ENCODE assay signal across 1 cellular context in the genomic region with DNA sequence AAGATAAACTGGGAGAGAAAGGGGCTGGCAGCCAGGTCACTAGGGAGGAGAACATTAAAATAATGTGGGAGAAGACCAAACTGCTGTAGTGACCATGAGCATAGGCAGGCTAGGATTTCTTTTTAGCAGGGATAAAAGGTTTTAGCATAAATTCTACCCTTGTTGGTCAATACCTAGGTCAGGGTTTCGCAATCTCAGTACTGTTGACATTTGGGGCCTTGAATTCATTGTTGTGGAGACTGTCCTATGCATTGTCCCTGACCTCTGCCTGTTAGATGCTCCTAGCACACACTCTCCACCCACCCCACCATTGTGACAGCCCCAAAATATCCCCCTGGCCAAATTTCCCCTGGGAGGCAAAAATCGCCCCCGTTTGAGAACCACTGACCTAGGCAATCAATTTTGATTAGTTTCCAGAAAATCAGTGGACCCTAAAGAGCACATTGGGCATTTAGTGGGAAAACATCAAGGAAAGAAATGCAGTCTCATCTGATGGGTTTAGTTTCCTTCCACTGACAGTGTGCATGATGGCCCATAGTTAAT.
TF ChIP-seq lines count a peak whose summit lies in the region.

No MANE protein-coding gene starts in this region.

TF ChIP-seq in HepG2, 621 proteins besides CTCF, POLR2A, EP300 and RAD21 (continued from another document and continues in another):
- TF ChIP-seq, protein P1, sequence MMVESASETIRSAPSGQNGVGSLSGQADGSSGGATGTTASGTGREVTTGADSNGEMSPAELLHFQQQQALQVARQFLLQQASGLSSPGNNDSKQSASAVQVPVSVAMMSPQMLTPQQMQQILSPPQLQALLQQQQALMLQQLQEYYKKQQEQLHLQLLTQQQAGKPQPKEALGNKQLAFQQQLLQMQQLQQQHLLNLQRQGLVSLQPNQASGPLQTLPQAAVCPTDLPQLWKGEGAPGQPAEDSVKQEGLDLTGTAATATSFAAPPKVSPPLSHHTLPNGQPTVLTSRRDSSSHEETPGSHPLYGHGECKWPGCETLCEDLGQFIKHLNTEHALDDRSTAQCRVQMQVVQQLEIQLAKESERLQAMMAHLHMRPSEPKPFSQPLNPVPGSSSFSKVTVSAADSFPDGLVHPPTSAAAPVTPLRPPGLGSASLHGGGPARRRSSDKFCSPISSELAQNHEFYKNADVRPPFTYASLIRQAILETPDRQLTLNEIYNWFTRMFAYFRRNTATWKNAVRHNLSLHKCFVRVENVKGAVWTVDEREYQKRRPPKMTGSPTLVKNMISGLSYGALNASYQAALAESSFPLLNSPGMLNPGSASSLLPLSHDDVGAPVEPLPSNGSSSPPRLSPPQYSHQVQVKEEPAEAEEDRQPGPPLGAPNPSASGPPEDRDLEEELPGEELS (CRISPR knock-in tag; IDR thresholded peaks at IDR 0.05) = 0 out of 2 replicates have a peak, but pooled peaks have one; percentile 24
- no peak for TF ChIP-seq ZNF672 (CRISPR knock-in tag; IDR thresholded peaks at IDR 0.05)
- no peak for TF ChIP-seq SYNCRIP (IDR thresholded peaks at IDR 0.05; ENCODE audit: insufficient read depth, low read depth, low read length)
- no peak for TF ChIP-seq TCF7L2 (IDR thresholded peaks at IDR 0.05; ENCODE audit: low read depth, low read length)
- TF ChIP-seq CBX2 (IDR thresholded peaks at IDR 0.05; ENCODE audit: low read depth, low read length) = no peak
- no peak for TF ChIP-seq CBX2 (CRISPR knock-in tag; IDR thresholded peaks at IDR 0.05; ENCODE audit: low read depth)
- TF ChIP-seq KLF11 (CRISPR knock-in tag; IDR thresholded peaks at IDR 0.05) = no peak
- TF ChIP-seq TCF7 (IDR thresholded peaks at IDR 0.05; ENCODE audit: low read depth) = peak; percentile 25; the same call in 1 of the 2 replicates
- no peak for TF ChIP-seq KMT2A (CRISPR knock-in tag; IDR thresholded peaks at IDR 0.05)
- no peak for TF ChIP-seq ZNF660 (CRISPR knock-in tag; IDR thresholded peaks at IDR 0.05; ENCODE audit: borderline replicate concordance, low read depth)
- TF ChIP-seq KLF9 (CRISPR knock-in tag; IDR thresholded peaks at IDR 0.05; ENCODE audit: low read depth) = no peak
- TF ChIP-seq ZNF124 (CRISPR knock-in tag; IDR thresholded peaks at IDR 0.05) = no peak
- TF ChIP-seq, protein P2, sequence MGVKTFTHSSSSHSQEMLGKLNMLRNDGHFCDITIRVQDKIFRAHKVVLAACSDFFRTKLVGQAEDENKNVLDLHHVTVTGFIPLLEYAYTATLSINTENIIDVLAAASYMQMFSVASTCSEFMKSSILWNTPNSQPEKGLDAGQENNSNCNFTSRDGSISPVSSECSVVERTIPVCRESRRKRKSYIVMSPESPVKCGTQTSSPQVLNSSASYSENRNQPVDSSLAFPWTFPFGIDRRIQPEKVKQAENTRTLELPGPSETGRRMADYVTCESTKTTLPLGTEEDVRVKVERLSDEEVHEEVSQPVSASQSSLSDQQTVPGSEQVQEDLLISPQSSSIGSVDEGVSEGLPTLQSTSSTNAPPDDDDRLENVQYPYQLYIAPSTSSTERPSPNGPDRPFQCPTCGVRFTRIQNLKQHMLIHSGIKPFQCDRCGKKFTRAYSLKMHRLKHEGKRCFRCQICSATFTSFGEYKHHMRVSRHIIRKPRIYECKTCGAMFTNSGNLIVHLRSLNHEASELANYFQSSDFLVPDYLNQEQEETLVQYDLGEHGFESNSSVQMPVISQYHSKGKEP (CRISPR knock-in tag; IDR thresholded peaks at IDR 0.05) = no peak
- TF ChIP-seq, protein P3, sequence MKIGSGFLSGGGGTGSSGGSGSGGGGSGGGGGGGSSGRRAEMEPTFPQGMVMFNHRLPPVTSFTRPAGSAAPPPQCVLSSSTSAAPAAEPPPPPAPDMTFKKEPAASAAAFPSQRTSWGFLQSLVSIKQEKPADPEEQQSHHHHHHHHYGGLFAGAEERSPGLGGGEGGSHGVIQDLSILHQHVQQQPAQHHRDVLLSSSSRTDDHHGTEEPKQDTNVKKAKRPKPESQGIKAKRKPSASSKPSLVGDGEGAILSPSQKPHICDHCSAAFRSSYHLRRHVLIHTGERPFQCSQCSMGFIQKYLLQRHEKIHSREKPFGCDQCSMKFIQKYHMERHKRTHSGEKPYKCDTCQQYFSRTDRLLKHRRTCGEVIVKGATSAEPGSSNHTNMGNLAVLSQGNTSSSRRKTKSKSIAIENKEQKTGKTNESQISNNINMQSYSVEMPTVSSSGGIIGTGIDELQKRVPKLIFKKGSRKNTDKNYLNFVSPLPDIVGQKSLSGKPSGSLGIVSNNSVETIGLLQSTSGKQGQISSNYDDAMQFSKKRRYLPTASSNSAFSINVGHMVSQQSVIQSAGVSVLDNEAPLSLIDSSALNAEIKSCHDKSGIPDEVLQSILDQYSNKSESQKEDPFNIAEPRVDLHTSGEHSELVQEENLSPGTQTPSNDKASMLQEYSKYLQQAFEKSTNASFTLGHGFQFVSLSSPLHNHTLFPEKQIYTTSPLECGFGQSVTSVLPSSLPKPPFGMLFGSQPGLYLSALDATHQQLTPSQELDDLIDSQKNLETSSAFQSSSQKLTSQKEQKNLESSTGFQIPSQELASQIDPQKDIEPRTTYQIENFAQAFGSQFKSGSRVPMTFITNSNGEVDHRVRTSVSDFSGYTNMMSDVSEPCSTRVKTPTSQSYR (CRISPR knock-in tag; IDR thresholded peaks at IDR 0.05; ENCODE audit: borderline replicate concordance) = no peak
- TF ChIP-seq, protein P4, sequence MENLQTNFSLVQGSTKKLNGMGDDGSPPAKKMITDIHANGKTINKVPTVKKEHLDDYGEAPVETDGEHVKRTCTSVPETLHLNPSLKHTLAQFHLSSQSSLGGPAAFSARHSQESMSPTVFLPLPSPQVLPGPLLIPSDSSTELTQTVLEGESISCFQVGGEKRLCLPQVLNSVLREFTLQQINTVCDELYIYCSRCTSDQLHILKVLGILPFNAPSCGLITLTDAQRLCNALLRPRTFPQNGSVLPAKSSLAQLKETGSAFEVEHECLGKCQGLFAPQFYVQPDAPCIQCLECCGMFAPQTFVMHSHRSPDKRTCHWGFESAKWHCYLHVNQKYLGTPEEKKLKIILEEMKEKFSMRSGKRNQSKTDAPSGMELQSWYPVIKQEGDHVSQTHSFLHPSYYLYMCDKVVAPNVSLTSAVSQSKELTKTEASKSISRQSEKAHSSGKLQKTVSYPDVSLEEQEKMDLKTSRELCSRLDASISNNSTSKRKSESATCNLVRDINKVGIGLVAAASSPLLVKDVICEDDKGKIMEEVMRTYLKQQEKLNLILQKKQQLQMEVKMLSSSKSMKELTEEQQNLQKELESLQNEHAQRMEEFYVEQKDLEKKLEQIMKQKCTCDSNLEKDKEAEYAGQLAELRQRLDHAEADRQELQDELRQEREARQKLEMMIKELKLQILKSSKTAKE (CRISPR knock-in tag; IDR thresholded peaks at IDR 0.05; ENCODE audit: borderline replicate concordance) = no peak
- TF ChIP-seq, protein P5, sequence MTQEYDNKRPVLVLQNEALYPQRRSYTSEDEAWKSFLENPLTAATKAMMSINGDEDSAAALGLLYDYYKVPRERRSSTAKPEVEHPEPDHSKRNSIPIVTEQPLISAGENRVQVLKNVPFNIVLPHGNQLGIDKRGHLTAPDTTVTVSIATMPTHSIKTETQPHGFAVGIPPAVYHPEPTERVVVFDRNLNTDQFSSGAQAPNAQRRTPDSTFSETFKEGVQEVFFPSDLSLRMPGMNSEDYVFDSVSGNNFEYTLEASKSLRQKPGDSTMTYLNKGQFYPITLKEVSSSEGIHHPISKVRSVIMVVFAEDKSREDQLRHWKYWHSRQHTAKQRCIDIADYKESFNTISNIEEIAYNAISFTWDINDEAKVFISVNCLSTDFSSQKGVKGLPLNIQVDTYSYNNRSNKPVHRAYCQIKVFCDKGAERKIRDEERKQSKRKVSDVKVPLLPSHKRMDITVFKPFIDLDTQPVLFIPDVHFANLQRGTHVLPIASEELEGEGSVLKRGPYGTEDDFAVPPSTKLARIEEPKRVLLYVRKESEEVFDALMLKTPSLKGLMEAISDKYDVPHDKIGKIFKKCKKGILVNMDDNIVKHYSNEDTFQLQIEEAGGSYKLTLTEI (CRISPR knock-in tag; conservative IDR thresholded peaks at IDR 0.05) = no peak
- TF ChIP-seq ZNF572 (CRISPR knock-in tag; IDR thresholded peaks at IDR 0.05) = no peak
- no peak for TF ChIP-seq FOXK1 (CRISPR knock-in tag; IDR thresholded peaks at IDR 0.05; ENCODE audit: borderline replicate concordance, low read depth)
- TF ChIP-seq, protein P6, sequence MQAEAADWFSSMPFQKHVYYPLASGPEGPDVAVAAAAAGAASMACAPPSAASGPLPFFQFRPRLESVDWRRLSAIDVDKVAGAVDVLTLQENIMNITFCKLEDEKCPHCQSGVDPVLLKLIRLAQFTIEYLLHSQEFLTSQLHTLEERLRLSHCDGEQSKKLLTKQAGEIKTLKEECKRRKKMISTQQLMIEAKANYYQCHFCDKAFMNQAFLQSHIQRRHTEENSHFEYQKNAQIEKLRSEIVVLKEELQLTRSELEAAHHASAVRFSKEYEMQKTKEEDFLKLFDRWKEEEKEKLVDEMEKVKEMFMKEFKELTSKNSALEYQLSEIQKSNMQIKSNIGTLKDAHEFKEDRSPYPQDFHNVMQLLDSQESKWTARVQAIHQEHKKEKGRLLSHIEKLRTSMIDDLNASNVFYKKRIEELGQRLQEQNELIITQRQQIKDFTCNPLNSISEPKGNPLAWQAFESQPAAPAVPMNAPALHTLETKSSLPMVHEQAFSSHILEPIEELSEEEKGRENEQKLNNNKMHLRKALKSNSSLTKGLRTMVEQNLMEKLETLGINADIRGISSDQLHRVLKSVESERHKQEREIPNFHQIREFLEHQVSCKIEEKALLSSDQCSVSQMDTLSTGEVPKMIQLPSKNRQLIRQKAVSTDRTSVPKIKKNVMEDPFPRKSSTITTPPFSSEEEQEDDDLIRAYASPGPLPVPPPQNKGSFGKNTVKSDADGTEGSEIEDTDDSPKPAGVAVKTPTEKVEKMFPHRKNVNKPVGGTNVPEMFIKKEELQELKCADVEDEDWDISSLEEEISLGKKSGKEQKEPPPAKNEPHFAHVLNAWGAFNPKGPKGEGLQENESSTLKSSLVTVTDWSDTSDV (CRISPR knock-in tag; IDR thresholded peaks at IDR 0.05) = no peak
- no peak for TF ChIP-seq PHF8 (CRISPR knock-in tag; IDR thresholded peaks at IDR 0.05)
- TF ChIP-seq, protein P7, sequence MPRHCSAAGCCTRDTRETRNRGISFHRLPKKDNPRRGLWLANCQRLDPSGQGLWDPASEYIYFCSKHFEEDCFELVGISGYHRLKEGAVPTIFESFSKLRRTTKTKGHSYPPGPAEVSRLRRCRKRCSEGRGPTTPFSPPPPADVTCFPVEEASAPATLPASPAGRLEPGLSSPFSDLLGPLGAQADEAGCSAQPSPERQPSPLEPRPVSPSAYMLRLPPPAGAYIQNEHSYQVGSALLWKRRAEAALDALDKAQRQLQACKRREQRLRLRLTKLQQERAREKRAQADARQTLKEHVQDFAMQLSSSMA (CRISPR knock-in tag; IDR thresholded peaks at IDR 0.05) = no peak
- peak; percentile 73; the same call in 1 of the 2 replicates for TF ChIP-seq FOXA3 (CRISPR knock-in tag; IDR thresholded peaks at IDR 0.05)
- TF ChIP-seq FOXJ3 (CRISPR knock-in tag; IDR thresholded peaks at IDR 0.05; ENCODE audit: borderline replicate concordance) = no peak
- TF ChIP-seq, protein P8, sequence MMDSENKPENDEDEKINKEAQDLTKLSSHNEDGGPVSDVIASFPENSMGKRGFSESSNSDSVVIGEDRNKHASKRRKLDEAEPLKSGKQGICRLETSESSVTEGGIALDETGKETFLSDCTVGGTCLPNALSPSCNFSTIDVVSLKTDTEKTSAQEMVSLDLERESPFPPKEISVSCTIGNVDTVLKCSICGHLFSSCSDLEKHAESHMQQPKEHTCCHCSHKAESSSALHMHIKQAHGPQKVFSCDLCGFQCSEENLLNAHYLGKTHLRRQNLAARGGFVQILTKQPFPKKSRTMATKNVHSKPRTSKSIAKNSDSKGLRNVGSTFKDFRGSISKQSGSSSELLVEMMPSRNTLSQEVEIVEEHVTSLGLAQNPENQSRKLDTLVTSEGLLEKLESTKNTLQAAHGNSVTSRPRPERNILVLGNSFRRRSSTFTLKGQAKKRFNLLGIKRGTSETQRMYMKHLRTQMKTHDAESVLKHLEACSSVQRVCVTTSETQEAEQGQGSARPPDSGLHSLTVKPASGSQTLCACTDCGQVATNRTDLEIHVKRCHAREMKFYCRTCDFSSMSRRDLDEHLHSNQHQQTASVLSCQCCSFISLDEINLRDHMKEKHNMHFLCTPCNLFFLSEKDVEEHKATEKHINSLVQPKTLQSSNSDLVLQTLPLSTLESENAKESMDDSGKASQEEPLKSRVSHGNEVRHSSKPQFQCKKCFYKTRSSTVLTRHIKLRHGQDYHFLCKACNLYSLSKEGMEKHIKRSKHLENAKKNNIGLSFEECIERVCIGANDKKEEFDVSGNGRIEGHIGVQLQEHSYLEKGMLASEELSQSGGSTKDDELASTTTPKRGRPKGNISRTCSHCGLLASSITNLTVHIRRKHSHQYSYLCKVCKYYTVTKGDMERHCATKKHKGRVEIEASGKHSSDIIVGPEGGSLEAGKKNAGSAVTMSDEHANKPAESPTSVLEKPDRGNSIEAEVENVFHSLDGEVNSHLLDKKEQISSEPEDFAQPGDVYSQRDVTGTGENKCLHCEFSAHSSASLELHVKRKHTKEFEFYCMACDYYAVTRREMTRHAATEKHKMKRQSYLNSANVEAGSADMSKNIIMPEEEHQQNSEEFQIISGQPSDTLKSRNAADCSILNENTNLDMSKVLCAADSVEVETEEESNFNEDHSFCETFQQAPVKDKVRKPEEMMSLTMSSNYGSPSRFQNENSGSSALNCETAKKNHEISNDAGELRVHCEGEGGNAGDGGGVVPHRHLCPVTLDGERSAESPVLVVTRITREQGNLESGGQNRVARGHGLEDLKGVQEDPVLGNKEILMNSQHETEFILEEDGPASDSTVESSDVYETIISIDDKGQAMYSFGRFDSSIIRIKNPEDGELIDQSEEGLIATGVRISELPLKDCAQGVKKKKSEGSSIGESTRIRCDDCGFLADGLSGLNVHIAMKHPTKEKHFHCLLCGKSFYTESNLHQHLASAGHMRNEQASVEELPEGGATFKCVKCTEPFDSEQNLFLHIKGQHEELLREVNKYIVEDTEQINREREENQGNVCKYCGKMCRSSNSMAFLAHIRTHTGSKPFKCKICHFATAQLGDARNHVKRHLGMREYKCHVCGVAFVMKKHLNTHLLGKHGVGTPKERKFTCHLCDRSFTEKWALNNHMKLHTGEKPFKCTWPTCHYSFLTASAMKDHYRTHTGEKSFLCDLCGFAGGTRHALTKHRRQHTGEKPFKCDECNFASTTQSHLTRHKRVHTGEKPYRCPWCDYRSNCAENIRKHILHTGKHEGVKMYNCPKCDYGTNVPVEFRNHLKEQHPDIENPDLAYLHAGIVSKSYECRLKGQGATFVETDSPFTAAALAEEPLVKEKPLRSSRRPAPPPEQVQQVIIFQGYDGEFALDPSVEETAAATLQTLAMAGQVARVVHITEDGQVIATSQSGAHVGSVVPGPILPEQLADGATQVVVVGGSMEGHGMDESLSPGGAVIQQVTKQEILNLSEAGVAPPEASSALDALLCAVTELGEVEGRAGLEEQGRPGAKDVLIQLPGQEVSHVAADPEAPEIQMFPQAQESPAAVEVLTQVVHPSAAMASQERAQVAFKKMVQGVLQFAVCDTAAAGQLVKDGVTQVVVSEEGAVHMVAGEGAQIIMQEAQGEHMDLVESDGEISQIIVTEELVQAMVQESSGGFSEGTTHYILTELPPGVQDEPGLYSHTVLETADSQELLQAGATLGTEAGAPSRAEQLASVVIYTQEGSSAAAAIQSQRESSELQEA (CRISPR knock-in tag; IDR thresholded peaks at IDR 0.05; ENCODE audit: not compliant biosample characterization) = no peak
- TF ChIP-seq REL (CRISPR knock-in tag; conservative IDR thresholded peaks at IDR 0.05) = no peak
- no peak for TF ChIP-seq FOSL1 (CRISPR knock-in tag; IDR thresholded peaks at IDR 0.05; ENCODE audit: borderline replicate concordance)
- TF ChIP-seq, protein P9, sequence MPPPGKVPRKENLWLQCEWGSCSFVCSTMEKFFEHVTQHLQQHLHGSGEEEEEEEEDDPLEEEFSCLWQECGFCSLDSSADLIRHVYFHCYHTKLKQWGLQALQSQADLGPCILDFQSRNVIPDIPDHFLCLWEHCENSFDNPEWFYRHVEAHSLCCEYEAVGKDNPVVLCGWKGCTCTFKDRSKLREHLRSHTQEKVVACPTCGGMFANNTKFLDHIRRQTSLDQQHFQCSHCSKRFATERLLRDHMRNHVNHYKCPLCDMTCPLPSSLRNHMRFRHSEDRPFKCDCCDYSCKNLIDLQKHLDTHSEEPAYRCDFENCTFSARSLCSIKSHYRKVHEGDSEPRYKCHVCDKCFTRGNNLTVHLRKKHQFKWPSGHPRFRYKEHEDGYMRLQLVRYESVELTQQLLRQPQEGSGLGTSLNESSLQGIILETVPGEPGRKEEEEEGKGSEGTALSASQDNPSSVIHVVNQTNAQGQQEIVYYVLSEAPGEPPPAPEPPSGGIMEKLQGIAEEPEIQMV (CRISPR knock-in tag; IDR thresholded peaks at IDR 0.05; ENCODE audit: low read depth) = no peak
